Comparison of ENCODE assay signal across 1 cellular context in the genomic region with DNA sequence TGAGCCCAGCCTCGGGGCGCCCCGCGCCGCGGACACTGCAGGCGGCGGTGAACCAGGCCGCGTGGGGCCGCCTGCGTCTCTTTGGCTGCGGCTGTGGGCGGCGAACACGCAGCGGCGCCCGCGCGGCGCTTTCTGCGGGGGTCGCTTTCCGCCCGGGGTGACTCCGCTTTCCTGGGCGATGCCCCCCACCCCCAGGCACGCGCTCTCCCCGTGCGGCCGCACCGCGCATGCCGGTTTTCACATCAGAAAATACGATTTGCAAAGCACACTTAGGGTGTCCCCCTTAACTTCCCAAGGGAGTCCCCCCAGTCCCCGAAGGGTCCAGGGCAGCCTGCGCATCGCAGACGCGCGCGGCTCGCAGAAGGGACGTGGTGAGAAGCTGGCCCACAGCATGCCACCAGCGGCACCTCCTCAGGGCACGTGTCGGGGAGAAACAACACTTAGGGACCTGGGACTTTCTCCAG.
TF ChIP-seq lines count a peak whose summit lies in the region.

No MANE protein-coding gene starts in this region.

TF ChIP-seq in SK-N-SH treated with all-trans-retinoic acid at 6 μM for 48 hours, 23 proteins besides CTCF, POLR2A, EP300 and RAD21 (continued from another document):
- TF ChIP-seq, protein P1, sequence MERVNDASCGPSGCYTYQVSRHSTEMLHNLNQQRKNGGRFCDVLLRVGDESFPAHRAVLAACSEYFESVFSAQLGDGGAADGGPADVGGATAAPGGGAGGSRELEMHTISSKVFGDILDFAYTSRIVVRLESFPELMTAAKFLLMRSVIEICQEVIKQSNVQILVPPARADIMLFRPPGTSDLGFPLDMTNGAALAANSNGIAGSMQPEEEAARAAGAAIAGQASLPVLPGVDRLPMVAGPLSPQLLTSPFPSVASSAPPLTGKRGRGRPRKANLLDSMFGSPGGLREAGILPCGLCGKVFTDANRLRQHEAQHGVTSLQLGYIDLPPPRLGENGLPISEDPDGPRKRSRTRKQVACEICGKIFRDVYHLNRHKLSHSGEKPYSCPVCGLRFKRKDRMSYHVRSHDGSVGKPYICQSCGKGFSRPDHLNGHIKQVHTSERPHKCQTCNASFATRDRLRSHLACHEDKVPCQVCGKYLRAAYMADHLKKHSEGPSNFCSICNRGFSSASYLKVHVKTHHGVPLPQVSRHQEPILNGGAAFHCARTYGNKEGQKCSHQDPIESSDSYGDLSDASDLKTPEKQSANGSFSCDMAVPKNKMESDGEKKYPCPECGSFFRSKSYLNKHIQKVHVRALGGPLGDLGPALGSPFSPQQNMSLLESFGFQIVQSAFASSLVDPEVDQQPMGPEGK (CRISPR knock-in tag; IDR thresholded peaks at IDR 0.05; ENCODE audit: borderline replicate concordance): no peak
- TF ChIP-seq BACH2 (CRISPR knock-in tag; IDR thresholded peaks at IDR 0.05; ENCODE audit: borderline replicate concordance) (no peak), ESRRG (CRISPR knock-in tag; IDR thresholded peaks at IDR 0.05) (no peak), ISL1 (CRISPR knock-in tag; IDR thresholded peaks at IDR 0.05) (no peak), PPARA (CRISPR knock-in tag; IDR thresholded peaks at IDR 0.05; ENCODE audit: borderline replicate concordance) (no peak)
- TF ChIP-seq, protein P2, sequence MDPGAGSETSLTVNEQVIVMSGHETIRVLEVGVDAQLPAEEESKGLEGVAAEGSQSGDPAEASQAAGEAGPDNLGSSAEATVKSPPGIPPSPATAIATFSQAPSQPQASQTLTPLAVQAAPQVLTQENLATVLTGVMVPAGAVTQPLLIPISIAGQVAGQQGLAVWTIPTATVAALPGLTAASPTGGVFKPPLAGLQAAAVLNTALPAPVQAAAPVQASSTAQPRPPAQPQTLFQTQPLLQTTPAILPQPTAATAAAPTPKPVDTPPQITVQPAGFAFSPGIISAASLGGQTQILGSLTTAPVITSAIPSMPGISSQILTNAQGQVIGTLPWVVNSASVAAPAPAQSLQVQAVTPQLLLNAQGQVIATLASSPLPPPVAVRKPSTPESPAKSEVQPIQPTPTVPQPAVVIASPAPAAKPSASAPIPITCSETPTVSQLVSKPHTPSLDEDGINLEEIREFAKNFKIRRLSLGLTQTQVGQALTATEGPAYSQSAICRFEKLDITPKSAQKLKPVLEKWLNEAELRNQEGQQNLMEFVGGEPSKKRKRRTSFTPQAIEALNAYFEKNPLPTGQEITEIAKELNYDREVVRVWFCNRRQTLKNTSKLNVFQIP (CRISPR knock-in tag; IDR thresholded peaks at IDR 0.05; ENCODE audit: borderline replicate concordance, low read depth): no peak
TF ChIP-seq in SK-N-SH treated with all-trans-retinoic acid at 6 μM for 48 hours: peak in this region for 0.
